ENCODE assay signal across 9 cellular contexts in genomic region chr1:91997607-91998195, GRCh38. TPM values are rescaled to one million over a fixed set of nuclear protein-coding genes. Genes with fewer than 3 reads are reported as not detected.
A peak's percentile ranks its signal among the peaks of the same experiment; 100 is the strongest.
DNase-seq lines count a peak whose midpoint lies in the region; ATAC-seq and TF ChIP-seq lines count a peak whose summit lies in the region.
"Had no signal": no experiment of that assay in that cellular context is flagged by ENCODE, and none has a peak within 500 bp of the region (broad histone marks: within the 10 kb centered on the region; RNA-seq: fewer than 3 reads in every experiment).

No MANE protein-coding gene starts in this region.

- TF ChIP-seq EP300 in upper lobe of left lung (IDR thresholded peaks at IDR 0.05), result no peak

- dilution Hi-C loops in mammary epithelial cell (cut with HindIII; ENCODE audit: low sequenced_read_pairs), result no loop called here

- no peaks in the 10 kb centered on the region for H3K36me3 ChIP-seq in mammary epithelial cell (ENCODE audit: insufficient read depth, low read length)
- H3K36me3 ChIP-seq in lower lobe of right lung, result no peaks in the 10 kb centered on the region
- H3K36me3 ChIP-seq in upper lobe of left lung, result no peaks in the 10 kb centered on the region
- H3K36me3 ChIP-seq: BLaER1 had no signal

- WGBS in mammary epithelial cell (ENCODE audit: low coverage, missing lambda C conversion rate), result 56% methylated on average over 1 of the region's 1 CpG
- 91 to 94% methylated on average over 1 of the region's 1 CpG for WGBS in upper lobe of left lung, 2 donors

- no peaks in the 10 kb centered on the region for H3K79me2 ChIP-seq in mammary epithelial cell (ENCODE audit: insufficient read depth, low read length)

- BruUV-seq in mammary epithelial cell (replicated peaks; lab: Mats Ljungman, UMichigan), result no TSS peak

- H2AFZ ChIP-seq in mammary epithelial cell (ENCODE audit: low read depth, low read length), result no peak overlapping the region

- H3K27ac ChIP-seq in mammary epithelial cell (ENCODE audit: insufficient read depth, low read depth, low read length), result no peak overlapping the region
- H3K27ac ChIP-seq in lower lobe of right lung, result no peak overlapping the region
- H3K27ac ChIP-seq in upper lobe of left lung, result no peak overlapping the region
- H3K27ac ChIP-seq: BLaER1 had no signal

- H3K4me1 ChIP-seq in mammary epithelial cell (ENCODE audit: insufficient read depth, low read length) (no peaks in the 10 kb centered on the region), lower lobe of right lung (no peaks in the 10 kb centered on the region), upper lobe of left lung (no peaks in the 10 kb centered on the region)
- H3K4me1 ChIP-seq: BLaER1 had no signal

- CTCF ChIA-PET in mammary epithelial cell (lab: Charles Lee; ENCODE audit: low non-redundant PET), result interaction anchor here (0.6 to 1.0 kb wide), 3 partner anchors 222 to 295 kb away, joined by 3 to 5 read pairs (median 5); no protein-coding TSS in a partner anchor

- H4K20me1 ChIP-seq in mammary epithelial cell (ENCODE audit: insufficient read depth, low read length), result no peaks in the 10 kb centered on the region
- H4K20me1 ChIP-seq: BLaER1 had no signal

- H3K9me3 ChIP-seq in mammary epithelial cell (replicated peaks; ENCODE audit: insufficient read depth, low read length) (no peaks in the 10 kb centered on the region), lower lobe of right lung (no peaks in the 10 kb centered on the region), upper lobe of left lung (no peaks in the 10 kb centered on the region)
- H3K9me3 ChIP-seq: BLaER1 had no signal

- H3K27me3 ChIP-seq in mammary epithelial cell (ENCODE audit: insufficient read depth, low read length) (no peaks in the 10 kb centered on the region), lower lobe of right lung (ENCODE audit: low read depth) (no peaks in the 10 kb centered on the region), upper lobe of left lung (no peaks in the 10 kb centered on the region)
- H3K27me3 ChIP-seq: BLaER1 had no signal

- peak; percentile 51 to 70 for TF ChIP-seq CTCF in mammary epithelial cell (conservative IDR thresholded peaks at IDR 0.05 in 1 of 2, IDR thresholded peaks at IDR 0.05 in 1 of 2; ENCODE audit: extremely low read depth in 1 of 2, insufficient read depth in 1 of 2, low read depth in 1 of 2, low read length in 2 of 2)
- TF ChIP-seq CTCF in lower lobe of right lung (IDR thresholded peaks at IDR 0.05), result peak; percentile 57
- peak in 4 of 6 experiments; percentile 19 to 42 (median 30) for TF ChIP-seq CTCF in upper lobe of left lung (IDR thresholded peaks at IDR 0.05)

- H3K4me2 ChIP-seq in mammary epithelial cell (ENCODE audit: insufficient read depth, low read depth, low read length), result no peak overlapping the region
- H3K4me2 ChIP-seq: BLaER1 had no signal

- in situ Hi-C loops in SK-MEL-5 (cut with HindIII; ENCODE audit: low pct_unique_long_range_greater_than_20kb, low sequenced_read_pairs) (loop anchor here (25.0 kb wide), 1 partner anchor 265 kb away; no protein-coding TSS in a partner anchor), mammary epithelial cell (cut with MboI; ENCODE audit: low sequenced_read_pairs in 2 of 2) (loop anchor here in 1 of 2 donors (10.0 to 25.0 kb wide), 2 partner anchors 297 to 615 kb away; partner anchors contain the start of genes GLMN and RPAP2)

- ATAC-seq in lower lobe of right lung (no peak), upper lobe of left lung (ENCODE audit: low FRiP score in 2 of 2) (no peak), HG03025 (IDR thresholded peaks at IDR 0.05; ENCODE audit: low FRiP score, unreplicated experiment) (no peak)

- no peak for TF ChIP-seq POLR2A in upper lobe of left lung (IDR thresholded peaks at IDR 0.05)

- peak; percentile 27 for DNase-seq in DMS79 treated with DMSO at 0.1 percent for 48 hours (lab: John Stamatoyannopoulos, UW)
- no peak for DNase-seq in DMS79 (lab: John Stamatoyannopoulos, UW)
- DNase-seq in Kasumi-1 (lab: John Stamatoyannopoulos, UW), result peak; percentile 56 to 78
- peak; percentile 66 for DNase-seq in SK-MEL-5 (ENCODE audit: low read depth, low spot score)
- peak; percentile 40 for DNase-seq in mammary epithelial cell
- no peak for DNase-seq in lower lobe of right lung
- no peak for DNase-seq in upper lobe of left lung

- H3K4me3 ChIP-seq in mammary epithelial cell (replicated peaks in 1 of 3; ENCODE audit: insufficient read depth in 1 of 3, low read depth in 2 of 3, low read length in 3 of 3), result no peak overlapping the region
- no peak overlapping the region for H3K4me3 ChIP-seq in lower lobe of right lung
- no peak overlapping the region for H3K4me3 ChIP-seq in upper lobe of left lung
- H3K4me3 ChIP-seq: BLaER1 had no signal

- no peak overlapping the region for H3K9ac ChIP-seq in mammary epithelial cell (ENCODE audit: insufficient read depth, low read length)
- H3K9ac ChIP-seq: BLaER1 had no signal

- intact Hi-C loops in mammary epithelial cell (cut with micrococcal nuclease), result loop anchor here (1.0 to 2.0 kb wide), 2 partner anchors 294 to 301 kb away; partner anchors contain the start of genes GLMN and RPAP2
- intact Hi-C loops in lower lobe of right lung (cut with DNase I), result no loop called here

RNA-seq across cellular contexts. Expression of gene EPHX4, which starts 32.1 kb away (rescaled TPM):
- total RNA-seq in SK-MEL-5 (2014; rRNA removed; shearing (Covaris generic)), result 6.5 and 8.3 TPM in 2 replicates
- 5.3 and 6.1 TPM in 2 replicates for polyA plus RNA-seq in SK-MEL-5 (2015; cell fraction: cytosol; rRNA removed)
- 1.2 and 1.4 TPM in 2 replicates for polyA plus RNA-seq in SK-MEL-5 (2015; cell fraction: nucleus; rRNA removed)
- total RNA-seq in mammary epithelial cell (1 to 10 TPM; 1.1 to 6.3 TPM), lower lobe of right lung (0.59 TPM), upper lobe of left lung (1 to 10 TPM in 1 of 6 donors, under 1 TPM in 1, not detected in 4; 0.34 to 1.6 TPM)
- 1.2 TPM for polyA plus RNA-seq in mammary epithelial cell
- not detected for polyA minus RNA-seq in mammary epithelial cell

RNA-seq across cellular contexts. Expression of gene BRDT, which starts 48.5 kb away (rescaled TPM):
- not detected in 2 replicates for total RNA-seq in SK-MEL-5 (2014; rRNA removed; shearing (Covaris generic))
- polyA plus RNA-seq in SK-MEL-5 (2015; cell fraction: cytosol; rRNA removed), result not detected in 2 replicates
- polyA plus RNA-seq in SK-MEL-5 (2015; cell fraction: nucleus; rRNA removed), result not detected in 2 replicates
- total RNA-seq in mammary epithelial cell (not detected), lower lobe of right lung (not detected), upper lobe of left lung (not detected)
- not detected for polyA plus RNA-seq in mammary epithelial cell
- not detected for polyA minus RNA-seq in mammary epithelial cell

Comparison
In these comparisons a context has a peak if more than half of its experiments do, and no peak if none do; other contexts are left out.
1. DNase-seq: peak in DMS79 treated with DMSO at 0.1 percent for 48 hours (single experiment), Kasumi-1 (2 of 2), SK-MEL-5 (single experiment) and mammary epithelial cell (single experiment); none in DMS79 (single experiment), lower lobe of right lung (single experiment) and upper lobe of left lung (0 of 2).
2. Peak in every context shown above with its lines, with median percentiles within 50 percentile points of each other: CTCF ChIP-seq.